In the genomic region with DNA sequence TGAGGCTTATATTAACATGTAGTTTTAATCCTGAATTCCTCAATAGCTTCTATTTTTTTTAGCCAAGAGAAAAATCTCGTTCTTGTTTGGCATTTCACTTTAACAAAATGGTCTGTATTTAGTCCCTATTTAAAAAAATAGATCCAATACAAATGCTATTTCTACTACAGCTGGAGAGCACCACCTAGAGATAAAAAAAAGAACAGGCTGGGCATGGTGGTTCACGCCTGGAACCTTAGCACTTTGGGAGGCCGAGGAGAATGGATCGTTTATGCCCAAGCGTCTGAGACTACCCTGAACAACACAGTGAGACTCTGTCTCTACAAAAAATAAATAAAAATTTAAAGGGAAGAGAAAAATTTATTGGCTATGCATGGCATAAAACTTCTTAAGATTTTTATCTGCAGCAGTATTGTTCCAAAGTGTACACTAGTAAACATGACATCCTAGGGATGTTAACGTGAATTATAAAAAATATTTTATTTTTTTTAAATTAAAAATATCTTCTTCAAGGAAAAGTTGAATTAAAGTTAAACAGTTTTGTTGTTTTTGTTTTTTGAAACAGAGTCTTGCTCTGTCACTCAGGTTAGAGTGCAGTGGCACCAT, we compare ENCODE assay signal across 1 cellular context.
TF ChIP-seq lines count a peak whose summit lies in the region.

No MANE protein-coding gene starts in this region.

TF ChIP-seq in H1, 55 proteins besides CTCF, POLR2A, EP300 and RAD21 (continued from another document):
- TF ChIP-seq CTBP2 (IDR thresholded peaks at IDR 0.05; ENCODE audit: borderline replicate concordance, insufficient read depth, insufficient read length, low read length) (no peak), KDM5A (IDR thresholded peaks at IDR 0.05; ENCODE audit: low read length) (no peak), POU5F1 (IDR thresholded peaks at IDR 0.05; ENCODE audit: low read depth, low read length) (no peak)
TF ChIP-seq in H1: peak in this region for 0.
